In genomic region chr12:55746147-55746912, GRCh38 we compare ENCODE assay signal across 7 cellular contexts. TPM values are rescaled to one million over a fixed set of nuclear protein-coding genes. Genes with fewer than 3 reads are reported as not detected.
DNase-seq lines count a peak whose midpoint lies in the region; TF ChIP-seq lines count a peak whose summit lies in the region.
"Had no signal": no experiment of that assay in that cellular context is flagged by ENCODE, and none has a peak within 500 bp of the region (broad histone marks: within the 10 kb centered on the region; RNA-seq: fewer than 3 reads in every experiment).

No MANE protein-coding gene starts in this region.

- peaks cover 25% of the 10 kb centered on the region for H3K4me1 Mint-ChIP-seq in activated T-cell treated with anti-CD3 and anti-CD28 coated beads, Interleukin-2, amount 50 U/mL, for 24 hours (ENCODE audit: low read depth)

- H3K4me3 ChIP-seq in dorsolateral prefrontal cortex (peak overlapping the region in 29 of 59 donors; percentile 10 to 86 (median 72)), spleen (peak overlapping the region in 3 of 8 donors; percentile 56 to 97 (median 86))

- H3K27me3 ChIP-seq in dorsolateral prefrontal cortex, result no peaks in the 10 kb centered on the region
- peaks cover 0 to 27% (median 2%) of the 10 kb centered on the region in 7 donors for H3K27me3 ChIP-seq in spleen (replicated peaks in 1 of 7)

- no peaks in the 10 kb centered on the region for H3K27me3 Mint-ChIP-seq in activated T-cell treated with anti-CD3 and anti-CD28 coated beads, Interleukin-2, amount 50 U/mL, for 24 hours

- intact Hi-C loops in dorsolateral prefrontal cortex (cut with DNase I), result no loop called here
- intact Hi-C loops in spleen (cut with DNase I; ENCODE audit: low total_unique reads), result no loop called here

- peak overlapping the region; percentile 23 for H3K27ac Mint-ChIP-seq in activated T-cell treated with anti-CD3 and anti-CD28 coated beads, Interleukin-2, amount 50 U/mL, for 24 hours

- TF ChIP-seq CTCF in dorsolateral prefrontal cortex (IDR thresholded peaks at IDR 0.05 in 54 of 56, conservative IDR thresholded peaks at IDR 0.05 in 2 of 56; ENCODE audit: low read depth in 1 of 56, partially characterized antibody in 56 of 56) (no peak), spleen (IDR thresholded peaks at IDR 0.05 in 8 of 11, conservative IDR thresholded peaks at IDR 0.05 in 3 of 11) (no peak)

- 37 to 61% (median 46%) methylated on average over 4 of the region's 4 CpGs for WGBS in spleen, 5 donors

- peaks cover 0 to 32% (median 7%) of the 10 kb centered on the region in 6 donors for H3K36me3 ChIP-seq in spleen

- H3K36me3 Mint-ChIP-seq in activated T-cell treated with anti-CD3 and anti-CD28 coated beads, Interleukin-2, amount 50 U/mL, for 24 hours (ENCODE audit: low read depth), result peaks cover 40% of the 10 kb centered on the region

- H3K27ac ChIP-seq in dorsolateral prefrontal cortex (peak overlapping the region in 54 of 59 donors; percentile 28 to 82 (median 67)), spleen (peak overlapping the region in 6 of 8 donors; percentile 15 to 87 (median 72))

- no peak for DNase-seq in activated T-cell treated with anti-CD3 and anti-CD28 coated beads, Interleukin-2, amount 50 U/mL, for 24 hours
- no peak for DNase-seq in activated T-cell treated with anti-CD3 and anti-CD28 coated beads, Interleukin-2, amount 50 U/mL, for 48 hours
- DNase-seq in dorsolateral prefrontal cortex (no peak), spleen (no peak), dedifferentiated amniotic fluid mesenchymal stem cell (ENCODE audit: extremely low spot score) (no peak), D341Med (ENCODE audit: low spot score) (no peak)
- DNase-seq: T1000 had no signal

- peaks cover 9 to 45% (median 34%) of the 10 kb centered on the region in 6 donors for H3K4me1 ChIP-seq in spleen

- no peaks in the 10 kb centered on the region for H3K9me3 ChIP-seq in spleen

- no peak overlapping the region for H3K4me3 Mint-ChIP-seq in activated T-cell treated with anti-CD3 and anti-CD28 coated beads, Interleukin-2, amount 50 U/mL, for 24 hours

- no peaks in the 10 kb centered on the region for H3K9me3 Mint-ChIP-seq in activated T-cell treated with anti-CD3 and anti-CD28 coated beads, Interleukin-2, amount 50 U/mL, for 24 hours

- TF ChIP-seq POLR2A in spleen (IDR thresholded peaks at IDR 0.05), result no peak

RNA-seq across cellular contexts. Expression of gene GDF11, which starts 3.4 kb away (rescaled TPM):
- total RNA-seq in dorsolateral prefrontal cortex (10 to 100 TPM; 11.9 to 63.8 (median 21.4) TPM), spleen (10 to 100 TPM in 5 of 7 donors, 1 to 10 TPM in 2; 6.1 to 14.5 (median 10.7) TPM)
- polyA plus RNA-seq in spleen, result 1 to 10 TPM; 3.5 to 5.5 (median 4.0) TPM

RNA-seq across cellular contexts. Expression of gene CD63, which starts 17.5 kb away (rescaled TPM):
- 100 to 1,000 TPM; 216 to 509 (median 301) TPM for total RNA-seq in dorsolateral prefrontal cortex
- total RNA-seq in spleen, result 100 to 1,000 TPM; 440 to 750 (median 627) TPM
- polyA plus RNA-seq in spleen, result 100 to 1,000 TPM; 395 to 693 (median 509) TPM

RNA-seq across cellular contexts. Expression of gene RDH5, which starts 26.1 kb away (rescaled TPM):
- 10 to 100 TPM in 45 of 120 experiments, 1 to 10 TPM in 75; 3.2 to 19.4 (median 9.0) TPM for total RNA-seq in dorsolateral prefrontal cortex
- 10 to 100 TPM in 5 of 7 donors, 1 to 10 TPM in 2; 7.4 to 17.4 (median 15.5) TPM for total RNA-seq in spleen
- 10 to 100 TPM in 1 of 3 donors, 1 to 10 TPM in 2; 4.7 to 12.1 (median 9.9) TPM for polyA plus RNA-seq in spleen

RNA-seq across cellular contexts. Expression of gene BLOC1S1, which starts 30.5 kb away (rescaled TPM):
- 100 to 1,000 TPM in 89 of 120 experiments, 10 to 100 TPM in 31; 73.5 to 149 (median 111) TPM for total RNA-seq in dorsolateral prefrontal cortex
- total RNA-seq in spleen, result 100 to 1,000 TPM; 113 to 228 (median 141) TPM
- 100 to 1,000 TPM; 278 to 304 (median 282) TPM for polyA plus RNA-seq in spleen

RNA-seq across cellular contexts. Expression of gene ITGA7, which starts 38.6 kb away (rescaled TPM):
- total RNA-seq in dorsolateral prefrontal cortex (100 to 1,000 TPM in 38 of 120 experiments, 10 to 100 TPM in 82; 47.1 to 183 (median 85.5) TPM), spleen (10 to 100 TPM; 13.8 to 93.2 (median 24.7) TPM)
- polyA plus RNA-seq in spleen, result 10 to 100 TPM in 1 of 3 donors, 1 to 10 TPM in 2; 4.4 to 18.0 (median 8.6) TPM
